Comparison of ENCODE assay signal across 8 cellular contexts in the genomic region with DNA sequence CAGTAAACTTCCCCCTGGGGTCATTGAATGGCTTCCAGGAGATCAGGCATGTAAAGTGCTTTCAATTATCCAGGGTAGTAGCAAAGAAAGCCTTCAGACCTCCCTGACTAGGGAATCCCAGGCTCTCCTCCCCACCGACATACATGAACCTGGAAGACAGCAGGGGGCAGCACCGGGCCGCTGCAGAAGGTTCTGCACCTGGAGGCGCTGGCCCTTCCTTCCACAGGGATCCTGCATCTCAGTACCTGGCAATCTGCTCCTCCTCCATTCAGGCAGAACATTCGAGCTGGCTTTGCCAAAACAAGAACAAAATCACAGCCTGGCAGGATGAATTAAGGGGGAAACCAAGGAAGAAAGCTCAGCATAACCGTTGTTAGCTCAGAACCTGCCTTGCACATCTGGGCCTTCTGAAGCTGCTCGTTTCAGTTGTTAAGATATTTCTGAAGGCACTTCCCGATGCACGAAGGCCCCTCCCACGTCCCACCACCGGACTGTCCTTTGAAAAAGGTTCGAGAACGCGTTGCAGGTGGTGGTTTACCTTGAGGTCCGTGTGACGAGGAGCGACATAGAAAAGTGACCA.
DNase-seq lines count a peak whose midpoint lies in the region; ATAC-seq, FAIRE-seq and TF ChIP-seq lines count a peak whose summit lies in the region.

No MANE protein-coding gene starts in this region.

- H3K27me3 ChIP-seq in A673 (replicated peaks; ENCODE audit: insufficient read depth, low read depth, low read length, poor library complexity) (no peaks in the 10 kb centered on the region), GM06990 (replicated peaks; ENCODE audit: control insufficient read depth, insufficient read depth, low read length) (no peaks in the 10 kb centered on the region; the same call in 1 of the 2 replicates), endothelial cell of umbilical vein (ENCODE audit: control insufficient read depth in 2 of 2, insufficient read depth in 2 of 2, low read length in 2 of 2) (no peaks in the 10 kb centered on the region), pancreas (no peaks in the 10 kb centered on the region)

- no peaks in the 10 kb centered on the region for H3K4me1 ChIP-seq in A673 (ENCODE audit: insufficient read depth, low read length, poor library complexity, severe bottlenecking)
- H3K4me1 ChIP-seq in endothelial cell of umbilical vein (ENCODE audit: control insufficient read depth, extremely low read depth, insufficient read depth, low read length) = no peaks in the 10 kb centered on the region
- no peaks in the 10 kb centered on the region for H3K4me1 ChIP-seq in pancreas

- DNase-seq in A673 (ENCODE audit: low spot score) (peak; percentile 31), GM06990 (ENCODE audit: extremely low read depth, insufficient read length) (no peak), NCI-H82 (lab: John Stamatoyannopoulos, UW) (peak; percentile 81), endothelial cell of umbilical vein (ENCODE audit: low read depth, low spot score) (peak; percentile 25), pancreas (peak in 5 of 6 donors; percentile 27 to 85 (median 44)), GM19238 (ENCODE audit: insufficient read length, low spot score) (no peak), ureter (ENCODE audit: low spot score) (no peak)
- DNase-seq in activated T-helper 2 cell treated with anti-CD3 and anti-CD28 coated beads, Interferon-gamma antibody, Interleukin-2, Interleukin-4, amounts not matched to agents 10 μg/mL and 5 μg/mL and 100 μg/mL, durations not matched to agents 14 hours and 24 hours and 36 hours (ENCODE audit: low spot score) = no peak

- H3K9me3 ChIP-seq in A673 (ENCODE audit: low read depth, low read length, poor library complexity, severe bottlenecking) = no peaks in the 10 kb centered on the region
- no peaks in the 10 kb centered on the region for H3K9me3 ChIP-seq in endothelial cell of umbilical vein (replicated peaks; ENCODE audit: control insufficient read depth, insufficient read depth, low read length)
- no peaks in the 10 kb centered on the region for H3K9me3 ChIP-seq in pancreas

- H4K20me1 ChIP-seq in endothelial cell of umbilical vein (replicated peaks; ENCODE audit: control insufficient read depth, extremely low read depth, insufficient read depth, low read length) = no peaks in the 10 kb centered on the region

- H3K9me3 Mint-ChIP-seq in activated T-helper 2 cell treated with anti-CD3 and anti-CD28 coated beads, Interferon-gamma antibody, Interleukin-2, Interleukin-4, amounts not matched to agents 10 μg/mL and 5 μg/mL and 100 μg/mL, durations not matched to agents 14 hours and 24 hours and 36 hours = peaks cover 4% of the 10 kb centered on the region

- peak in 3 of 4 donors; percentile 75 to 78 (median 77) for ATAC-seq in pancreas

- no peak overlapping the region for H3K4me2 ChIP-seq in endothelial cell of umbilical vein (ENCODE audit: insufficient read depth, low read length)

- H3K4me3 Mint-ChIP-seq in activated T-helper 2 cell treated with anti-CD3 and anti-CD28 coated beads, Interferon-gamma antibody, Interleukin-2, Interleukin-4, amounts not matched to agents 10 μg/mL and 5 μg/mL and 100 μg/mL, durations not matched to agents 14 hours and 24 hours and 36 hours (ENCODE audit: low read depth) = no peak overlapping the region

- no peak overlapping the region for H2AFZ ChIP-seq in endothelial cell of umbilical vein (ENCODE audit: low read depth, low read length)

- peak; percentile 74 for TF ChIP-seq CTCF in A673 (conservative IDR thresholded peaks at IDR 0.05; ENCODE audit: low read depth, low read length)
- TF ChIP-seq CTCF in GM06990 (IDR thresholded peaks at IDR 0.05; ENCODE audit: insufficient read depth, low read length, poor library complexity, severe bottlenecking) = peak; percentile 68
- TF ChIP-seq CTCF in endothelial cell of umbilical vein (IDR thresholded peaks at IDR 0.05; ENCODE audit: extremely low read depth in 1 of 2, insufficient read depth in 1 of 2, low read depth in 1 of 2, low read length in 2 of 2) = peak; percentile 66 to 76
- peak; percentile 23 to 54 (median 38) for TF ChIP-seq CTCF in pancreas (IDR thresholded peaks at IDR 0.05)

- H3K27ac ChIP-seq in A673 (ENCODE audit: low read depth, low read length, poor library complexity, severe bottlenecking) = no peak overlapping the region
- H3K27ac ChIP-seq in endothelial cell of umbilical vein (ENCODE audit: insufficient read depth, low read depth, low read length) = no peak overlapping the region
- H3K27ac ChIP-seq in pancreas = no peak overlapping the region

- H3K36me3 Mint-ChIP-seq in activated T-helper 2 cell treated with anti-CD3 and anti-CD28 coated beads, Interferon-gamma antibody, Interleukin-2, Interleukin-4, amounts not matched to agents 10 μg/mL and 5 μg/mL and 100 μg/mL, durations not matched to agents 14 hours and 24 hours and 36 hours (ENCODE audit: low read depth) = peaks cover 14% of the 10 kb centered on the region

- no peaks in the 10 kb centered on the region for H3K79me2 ChIP-seq in endothelial cell of umbilical vein (ENCODE audit: control insufficient read depth, insufficient read depth, low read length)

- TF ChIP-seq POLR2A in endothelial cell of umbilical vein (IDR thresholded peaks at IDR 0.05; ENCODE audit: low read depth, low read length) = no peak

- intact Hi-C loops in A673 (cut with micrococcal nuclease; ENCODE audit: unreplicated experiment) (no loop called here), endothelial cell of umbilical vein (cut with micrococcal nuclease) (loop anchor here (10.0 kb wide), 1 partner anchor 524 kb away; no protein-coding TSS in a partner anchor), pancreas (cut with DNase I) (loop anchor here in 2 of 3 donors (10.0 kb wide), 2 partner anchors 134 to 634 kb away; no protein-coding TSS in a partner anchor)
- intact Hi-C loops in activated T-helper 2 cell treated with anti-CD3 and anti-CD28 coated beads, Interferon-gamma antibody, Interleukin-2, Interleukin-4, amounts not matched to agents 10 μg/mL and 5 μg/mL and 100 μg/mL, durations not matched to agents 14 hours and 24 hours and 36 hours (cut with micrococcal nuclease) = no loop called here

- POLR2A ChIA-PET in A673 (lab: Charles Lee; ENCODE audit: low non-redundant PET) = interaction anchor here (0.5 kb wide), 1 partner anchor 136 kb away, joined by 5 read pairs; no protein-coding TSS in a partner anchor
- POLR2A ChIA-PET in endothelial cell of umbilical vein (lab: Charles Lee) = no interaction called here

- CTCF ChIA-PET in A673 (lab: Charles Lee) = no interaction called here
- CTCF ChIA-PET in endothelial cell of umbilical vein (lab: Charles Lee) = interaction anchor here (1.0 to 2.9 kb wide), 7 partner anchors 8 to 706 kb away, joined by 3 to 30 read pairs (median 3); no protein-coding TSS in a partner anchor

- H3K4me3 ChIP-seq in A673 (ENCODE audit: low read depth, low read length, poor library complexity, severe bottlenecking) (no peak overlapping the region), GM06990 (replicated peaks; ENCODE audit: low read depth, low read length) (no peak overlapping the region), endothelial cell of umbilical vein (replicated peaks in 1 of 3; ENCODE audit: insufficient read depth in 1 of 3, low read depth in 1 of 3, low read length in 3 of 3) (no peak overlapping the region), pancreas (no peak overlapping the region)

- H3K4me1 Mint-ChIP-seq in activated T-helper 2 cell treated with anti-CD3 and anti-CD28 coated beads, Interferon-gamma antibody, Interleukin-2, Interleukin-4, amounts not matched to agents 10 μg/mL and 5 μg/mL and 100 μg/mL, durations not matched to agents 14 hours and 24 hours and 36 hours (ENCODE audit: low read depth) = peaks cover 16% of the 10 kb centered on the region

- no peak overlapping the region for H3K27ac Mint-ChIP-seq in activated T-helper 2 cell treated with anti-CD3 and anti-CD28 coated beads, Interferon-gamma antibody, Interleukin-2, Interleukin-4, amounts not matched to agents 10 μg/mL and 5 μg/mL and 100 μg/mL, durations not matched to agents 14 hours and 24 hours and 36 hours

- no peaks in the 10 kb centered on the region for H3K9me1 ChIP-seq in endothelial cell of umbilical vein (replicated peaks; ENCODE audit: control insufficient read depth, extremely low read depth, insufficient read depth, low read length)

- FAIRE-seq in endothelial cell of umbilical vein (lab: Jason Lieb, UNC) = peak; percentile 59
- FAIRE-seq in pancreas (lab: Jason Lieb, UNC) = no peak

- H3K36me3 ChIP-seq in A673 (ENCODE audit: insufficient read depth, low read length, poor library complexity, severe bottlenecking) = no peaks in the 10 kb centered on the region
- H3K36me3 ChIP-seq in GM06990 (ENCODE audit: control insufficient read depth, insufficient read depth, low read length) = no peaks in the 10 kb centered on the region
- H3K36me3 ChIP-seq in endothelial cell of umbilical vein (ENCODE audit: control insufficient read depth in 2 of 2, extremely low read depth in 1 of 2, insufficient read depth in 2 of 2, low read length in 2 of 2) = no peaks in the 10 kb centered on the region
- no peaks in the 10 kb centered on the region for H3K36me3 ChIP-seq in pancreas

- 45 to 52% methylated on average over 17 of the region's 17 CpGs for WGBS in pancreas, 2 donors

- H3K27me3 Mint-ChIP-seq in activated T-helper 2 cell treated with anti-CD3 and anti-CD28 coated beads, Interferon-gamma antibody, Interleukin-2, Interleukin-4, amounts not matched to agents 10 μg/mL and 5 μg/mL and 100 μg/mL, durations not matched to agents 14 hours and 24 hours and 36 hours (ENCODE audit: low read depth) = no peaks in the 10 kb centered on the region

- no TSS peak for BruUV-seq in A673 (replicated peaks; lab: Mats Ljungman, UMichigan)
- no TSS peak for BruUV-seq in endothelial cell of umbilical vein (replicated peaks; lab: Mats Ljungman, UMichigan)

- dilution Hi-C loops in endothelial cell of umbilical vein (cut with MboI; ENCODE audit: extremely low pct_ligation_motif_present, low sequenced_read_pairs) = no loop called here

- H3K9ac ChIP-seq in endothelial cell of umbilical vein (replicated peaks; ENCODE audit: extremely low read depth, insufficient read depth, low read length) = no peak overlapping the region

TF ChIP-seq in endothelial cell of umbilical vein, 7 proteins besides CTCF, POLR2A, EP300 and RAD21:
- no peak for TF ChIP-seq MYC (IDR thresholded peaks at IDR 0.05; ENCODE audit: low read depth, low read length)
TF ChIP-seq in endothelial cell of umbilical vein: peak in this region for 0.

Comparison
In these comparisons a context has a peak if more than half of its experiments do, and no peak if none do; other contexts are left out.
1. DNase-seq: peak in A673 (single experiment), NCI-H82 (single experiment), endothelial cell of umbilical vein (single experiment) and pancreas (5 of 6); none in GM06990 (single experiment), activated T-helper 2 cell treated with anti-CD3 and anti-CD28 coated beads, Interferon-gamma antibody, Interleukin-2, Interleukin-4, amounts not matched to agents 10 μg/mL and 5 μg/mL and 100 μg/mL, durations not matched to agents 14 hours and 24 hours and 36 hours (single experiment), GM19238 (single experiment) and ureter (single experiment).
2. intact Hi-C loops: an anchor here in endothelial cell of umbilical vein (10.0 kb wide) and pancreas (10.0 kb wide); none called in A673 and activated T-helper 2 cell treated with anti-CD3 and anti-CD28 coated beads, Interferon-gamma antibody, Interleukin-2, Interleukin-4, amounts not matched to agents 10 μg/mL and 5 μg/mL and 100 μg/mL, durations not matched to agents 14 hours and 24 hours and 36 hours.
3. Peak in every context shown above with its lines, with median percentiles within 50 percentile points of each other: CTCF ChIP-seq.